8 cellular contexts compared by ENCODE assay signal in genomic region chr3:82133070-82133606, GRCh38.
A peak's percentile ranks its signal among the peaks of the same experiment; 100 is the strongest.
DNase-seq lines count a peak whose midpoint lies in the region; ATAC-seq lines count a peak whose summit lies in the region.

No MANE protein-coding gene starts in this region.

- peaks cover 3% of the 10 kb centered on the region for H3K27me3 Mint-ChIP-seq in activated T-helper 1 cell treated with anti-CD3 and anti-CD28 coated beads, Interleukin-12 subunit alpha, Interleukin-12 subunit beta, Interleukin-2, Interleukin-4 antibody, amounts not matched to agents 30 ng/mL and 10 ng/mL and 1 ng/mL, durations not matched to agents 14 hours and 24 hours and 36 hours (ENCODE audit: insufficient read depth)

- H3K9me3 Mint-ChIP-seq in activated T-helper 1 cell treated with anti-CD3 and anti-CD28 coated beads, Interleukin-12 subunit alpha, Interleukin-12 subunit beta, Interleukin-2, Interleukin-4 antibody, amounts not matched to agents 30 ng/mL and 10 ng/mL and 1 ng/mL, durations not matched to agents 14 hours and 24 hours and 36 hours, result no peaks in the 10 kb centered on the region

- peak; percentile 70 for ATAC-seq in left colon

- H3K4me3 Mint-ChIP-seq in activated T-helper 1 cell treated with anti-CD3 and anti-CD28 coated beads, Interleukin-12 subunit alpha, Interleukin-12 subunit beta, Interleukin-2, Interleukin-4 antibody, amounts not matched to agents 30 ng/mL and 10 ng/mL and 1 ng/mL, durations not matched to agents 14 hours and 24 hours and 36 hours, result no peak overlapping the region

- intact Hi-C loops in activated T-helper 1 cell treated with anti-CD3 and anti-CD28 coated beads, Interleukin-12 subunit alpha, Interleukin-12 subunit beta, Interleukin-2, Interleukin-4 antibody, amounts not matched to agents 30 ng/mL and 10 ng/mL and 1 ng/mL, durations not matched to agents 14 hours and 24 hours and 36 hours (cut with micrococcal nuclease), result loop anchor here (1.0 to 5.0 kb wide), 2 partner anchors 643 to 831 kb away; no protein-coding TSS in a partner anchor
- intact Hi-C loops in left colon (cut with DNase I, micrococcal nuclease), result loop anchor here in 1 of 2 donors (5.0 kb wide), 1 partner anchor 466 kb away; no protein-coding TSS in a partner anchor

- H3K36me3 ChIP-seq in H7 (replicated peaks; ENCODE audit: control insufficient read depth, insufficient read depth, low read length), result no peaks in the 10 kb centered on the region

- no peaks in the 10 kb centered on the region for H3K36me3 Mint-ChIP-seq in activated T-helper 1 cell treated with anti-CD3 and anti-CD28 coated beads, Interleukin-12 subunit alpha, Interleukin-12 subunit beta, Interleukin-2, Interleukin-4 antibody, amounts not matched to agents 30 ng/mL and 10 ng/mL and 1 ng/mL, durations not matched to agents 14 hours and 24 hours and 36 hours (ENCODE audit: low read depth)

- H3K27me3 ChIP-seq in H7 (ENCODE audit: control insufficient read depth, insufficient read depth, low read length), result no peaks in the 10 kb centered on the region

- DNase-seq in activated T-helper 1 cell treated with Interleukin-2 at 50 U/mL for 16 hours (ENCODE audit: low read depth), result peak; percentile 3
- no peak for DNase-seq in activated T-helper 1 cell treated with anti-CD3 and anti-CD28 coated beads, Interleukin-12 subunit alpha, Interleukin-12 subunit beta, Interleukin-2, Interleukin-4 antibody, amounts not matched to agents 30 ng/mL and 10 ng/mL and 1 ng/mL, durations not matched to agents 14 hours and 24 hours and 36 hours (ENCODE audit: low spot score)
- peak; percentile 27 for DNase-seq in H7
- peak; percentile 35 for DNase-seq in LHCN-M2 (ENCODE audit: low read depth)
- peak; percentile 15 for DNase-seq in T-helper 9 cell
- DNase-seq in cerebellum (ENCODE audit: low spot score), result peak; percentile 39
- DNase-seq in left colon, result peak; percentile 27 to 63
- peak; percentile 6 for DNase-seq in stimulated activated CD8-positive, alpha-beta memory T cell treated with anti-CD3 and anti-CD28 coated beads, Interleukin-15, amount 100 ng/mL, for 1 hour (ENCODE audit: low read depth)

- no peaks in the 10 kb centered on the region for H3K4me1 Mint-ChIP-seq in activated T-helper 1 cell treated with anti-CD3 and anti-CD28 coated beads, Interleukin-12 subunit alpha, Interleukin-12 subunit beta, Interleukin-2, Interleukin-4 antibody, amounts not matched to agents 30 ng/mL and 10 ng/mL and 1 ng/mL, durations not matched to agents 14 hours and 24 hours and 36 hours (ENCODE audit: low read depth)

- no peak overlapping the region for H3K27ac Mint-ChIP-seq in activated T-helper 1 cell treated with anti-CD3 and anti-CD28 coated beads, Interleukin-12 subunit alpha, Interleukin-12 subunit beta, Interleukin-2, Interleukin-4 antibody, amounts not matched to agents 30 ng/mL and 10 ng/mL and 1 ng/mL, durations not matched to agents 14 hours and 24 hours and 36 hours

- H3K4me3 ChIP-seq in H7 (ENCODE audit: insufficient read depth, low read depth, low read length), result no peak overlapping the region
